Comparison of ENCODE assay signal across 8 cellular contexts in genomic region chr4:41881931-41882621, GRCh38. TPM values are rescaled to one million over a fixed set of nuclear protein-coding genes. Genes with fewer than 3 reads are reported as not detected.
DNase-seq lines count a peak whose midpoint lies in the region; ATAC-seq and TF ChIP-seq lines count a peak whose summit lies in the region.

No MANE protein-coding gene starts in this region.

- no peaks in the 10 kb centered on the region for H3K9me3 ChIP-seq in PC-9 (ENCODE audit: insufficient read depth, low read depth)
- no peaks in the 10 kb centered on the region for H3K9me3 ChIP-seq in gastroesophageal sphincter
- no peaks in the 10 kb centered on the region for H3K9me3 ChIP-seq in mucosa of descending colon

- TF ChIP-seq CTCF in GM23338 (conservative IDR thresholded peaks at IDR 0.05; ENCODE audit: low read depth in 2 of 2) (no peak), PC-9 (conservative IDR thresholded peaks at IDR 0.05) (no peak), gastroesophageal sphincter (IDR thresholded peaks at IDR 0.05) (no peak), mucosa of descending colon (IDR thresholded peaks at IDR 0.05) (no peak)

- H3K4me1 ChIP-seq in GM23338 (ENCODE audit: insufficient read depth) (peaks cover 40% of the 10 kb centered on the region), PC-9 (replicated peaks; ENCODE audit: insufficient read depth) (no peaks in the 10 kb centered on the region; the same call in 1 of the 2 replicates), gastroesophageal sphincter (peaks cover 0 to 45% (median 21%) of the 10 kb centered on the region in 3 donors), mucosa of descending colon (ENCODE audit: low read depth) (peaks cover 7% of the 10 kb centered on the region)

- BruUV-seq in PC-9 (replicated peaks; lab: Mats Ljungman, UMichigan) = no TSS peak

- no peak overlapping the region for H3K27ac ChIP-seq in GM23338 (ENCODE audit: low read depth)
- H3K27ac ChIP-seq in PC-9 = no peak overlapping the region
- no peak overlapping the region for H3K27ac ChIP-seq in gastroesophageal sphincter

- 7 to 13% methylated on average over 5 to 27 of the region's 53 CpGs for WGBS in gastroesophageal sphincter (ENCODE audit: low coverage in 1 of 2), 2 donors

- no peak overlapping the region for H3K27ac Mint-ChIP-seq in GM23338

- H3K4me2 ChIP-seq in GM23338 (peak overlapping the region; percentile 78), PC-9 (peak overlapping the region; percentile 88)

- CTCF ChIA-PET in PC-9 (lab: Charles Lee) = no interaction called here

- intact Hi-C loops in PC-9 (cut with micrococcal nuclease; ENCODE audit: unreplicated experiment) (loop anchor here (1.0 to 10.0 kb wide), 3 partner anchors 189 to 977 kb away; no protein-coding TSS in a partner anchor), sciatic nerve (cut with DNase I) (loop anchor here (10.0 kb wide), 2 partner anchors 187 to 597 kb away; no protein-coding TSS in a partner anchor), mucosa of descending colon (cut with DNase I, micrococcal nuclease) (loop anchor here (5.0 to 10.0 kb wide), 2 partner anchors 190 to 597 kb away; no protein-coding TSS in a partner anchor)

- H3K9me2 ChIP-seq in GM23338 (ENCODE audit: insufficient read depth) (no peaks in the 10 kb centered on the region), PC-9 (ENCODE audit: insufficient read depth) (no peaks in the 10 kb centered on the region)

- no peaks in the 10 kb centered on the region; the same call in 2 of the 3 replicates for H3K9me3 Mint-ChIP-seq in GM23338

- peaks cover 38% of the 10 kb centered on the region for H3K4me1 Mint-ChIP-seq in GM23338

- H3K79me2 ChIP-seq in GM23338 (replicated peaks; ENCODE audit: insufficient read depth) = no peaks in the 10 kb centered on the region
- H3K79me2 ChIP-seq in PC-9 (ENCODE audit: low read depth) = no peaks in the 10 kb centered on the region

- DNase-seq in GM23338 (ENCODE audit: low spot score) (peak; percentile 71), PC-9 (peak in 1 of 2 experiments; percentile 25), sciatic nerve (ENCODE audit: low spot score) (no peak), erythroblast (lab: John Stamatoyannopoulos, UW) (no peak), mucosa of descending colon (no peak)
- DNase-seq in stimulated activated naive CD4-positive, alpha-beta T cell treated with Interleukin-2 at 50 U/mL for 16 hours (lab: John Stamatoyannopoulos, UW) = no peak
- no peak for DNase-seq in stimulated activated CD4-positive, alpha-beta T cell treated with anti-CD3 and anti-CD28 coated beads, Interleukin-4, amount 100 ng/mL, for 4 hours

- peak overlapping the region; percentile 70; the same call in 1 of the 2 replicates for H2AFZ ChIP-seq in GM23338
- H2AFZ ChIP-seq in PC-9 = peak overlapping the region; percentile 76

- H3K36me3 Mint-ChIP-seq in GM23338 (ENCODE audit: low read depth) = no peaks in the 10 kb centered on the region

- H4K20me1 ChIP-seq in GM23338 (replicated peaks; ENCODE audit: insufficient read depth) (peaks cover 16% of the 10 kb centered on the region), PC-9 (ENCODE audit: insufficient read depth) (no peaks in the 10 kb centered on the region; the same call in 1 of the 2 replicates)

- H3K36me3 ChIP-seq in GM23338 (ENCODE audit: insufficient read depth) (no peaks in the 10 kb centered on the region), PC-9 (ENCODE audit: low read depth) (no peaks in the 10 kb centered on the region), gastroesophageal sphincter (no peaks in the 10 kb centered on the region), mucosa of descending colon (ENCODE audit: low read depth) (no peaks in the 10 kb centered on the region)

- H3K4me3 ChIP-seq in GM23338 (peak overlapping the region; percentile 56), PC-9 (peak overlapping the region; percentile 57), gastroesophageal sphincter (peak overlapping the region; percentile 2 to 52), mucosa of descending colon (no peak overlapping the region)

- TF ChIP-seq POLR2A in gastroesophageal sphincter (IDR thresholded peaks at IDR 0.05) = no peak
- TF ChIP-seq POLR2A in erythroblast (IDR thresholded peaks at IDR 0.05; ENCODE audit: low read length) = no peak

- H3K27me3 Mint-ChIP-seq in GM23338 (ENCODE audit: insufficient read depth, low read depth, poor library complexity) = peaks cover 75% of the 10 kb centered on the region

- peaks cover 7% of the 10 kb centered on the region for H3F3A ChIP-seq in GM23338 (replicated peaks; ENCODE audit: low read depth)
- no peaks in the 10 kb centered on the region for H3F3A ChIP-seq in PC-9 (ENCODE audit: insufficient read depth, low read depth)

- peaks cover 100% of the 10 kb centered on the region for H3K27me3 ChIP-seq in GM23338 (ENCODE audit: insufficient read depth)
- H3K27me3 ChIP-seq in PC-9 (ENCODE audit: insufficient read depth, low read depth) = peaks cover 8% of the 10 kb centered on the region
- H3K27me3 ChIP-seq in gastroesophageal sphincter = peaks cover 81% of the 10 kb centered on the region

- POLR2A ChIA-PET in PC-9 (lab: Charles Lee; ENCODE audit: unreplicated experiment) = no interaction called here

- no peak for TF ChIP-seq EP300 in gastroesophageal sphincter (IDR thresholded peaks at IDR 0.05)

- H3K4me3 Mint-ChIP-seq in GM23338 = peak overlapping the region; percentile 57

- peak; percentile 13 for ATAC-seq in GM23338
- ATAC-seq in gastroesophageal sphincter = no peak
- peak; percentile 40 for ATAC-seq in sciatic nerve
- ATAC-seq in mucosa of descending colon = no peak

TF ChIP-seq in GM23338, 12 proteins besides CTCF, POLR2A, EP300 and RAD21 (continues in another document):
- no peak for TF ChIP-seq JUNB (IDR thresholded peaks at IDR 0.05; ENCODE audit: unreplicated experiment)
- no peak for TF ChIP-seq ZNF462 (CRISPR knock-in tag; IDR thresholded peaks at IDR 0.05)

RNA-seq across cellular contexts. Expression of gene TMEM33, which starts 53.2 kb away (rescaled TPM):
- 117 and 146 TPM in 2 replicates for total RNA-seq in GM23338 (2014; rRNA removed; shearing (Covaris generic))
- polyA plus RNA-seq in GM23338 (2016; fragmentation: Nextera tagmentation; extraction: Ambion mirVana) = 43.5 and 46.2 TPM in 2 replicates
- total RNA-seq in PC-9 (2021) (62.3 and 65.0 TPM in 2 replicates), gastroesophageal sphincter (10 to 100 TPM; 24.4 to 33.5 (median 26.6) TPM), sciatic nerve (51.7 TPM), mucosa of descending colon (10 to 100 TPM; 46.0 to 69.1 (median 67.6) TPM)

Comparison
In these comparisons a context has a peak if more than half of its experiments do, and no peak if none do; other contexts are left out.
1. ATAC-seq: peak in GM23338 (single experiment) and sciatic nerve (single experiment); none in gastroesophageal sphincter (single experiment) and mucosa of descending colon (single experiment).